Comparison of ENCODE assay signal across 8 cellular contexts in genomic region chr2:201451330-201452057, GRCh38. TPM values are rescaled to one million over a fixed set of nuclear protein-coding genes. Genes with fewer than 3 reads are reported as not detected.
DNase-seq lines count a peak whose midpoint lies in the region; ATAC-seq and TF ChIP-seq lines count a peak whose summit lies in the region.

Gene STRADB, plus strand, starts transcription at chr2:201451740. Its CDS starts 3,101 bp downstream, at chr2:201454841.
Gene TRAK2, minus strand, starts transcription at chr2:201451458. Its CDS starts 30,951 bp downstream, at chr2:201420507.

- no peaks in the 10 kb centered on the region for H3K9me2 ChIP-seq in PC-9 (ENCODE audit: insufficient read depth)

- POLR2A ChIA-PET in PC-9 (lab: Charles Lee; ENCODE audit: unreplicated experiment): interaction anchor here (0.5 to 0.7 kb wide), 8 partner anchors 13 to 1705 kb away, joined by 3 to 26 read pairs (median 9); partner anchors contain the start of gene SUMO1

- H3F3A ChIP-seq in PC-9 (ENCODE audit: insufficient read depth, low read depth): peaks cover 8% of the 10 kb centered on the region; the same call in 1 of the 2 replicates

- H3K9me3 ChIP-seq in PC-9 (ENCODE audit: insufficient read depth, low read depth): no peaks in the 10 kb centered on the region
- H3K9me3 ChIP-seq in mucosa of rectum (ENCODE audit: control insufficient read depth in 2 of 2, low read length in 2 of 2): no peaks in the 10 kb centered on the region

- peaks cover 37% of the 10 kb centered on the region for H3K79me2 ChIP-seq in PC-9 (ENCODE audit: low read depth)

- H2AFZ ChIP-seq in PC-9: peak within 1 kb of the TSS; percentile 100

- intact Hi-C loops in PC-9 (cut with micrococcal nuclease; ENCODE audit: unreplicated experiment): loop anchor here (5.0 to 10.0 kb wide), 3 partner anchors 49 to 214 kb away; partner anchors contain the start of gene TMEM237

- no peaks in the 10 kb centered on the region for H4K20me1 ChIP-seq in PC-9 (ENCODE audit: insufficient read depth)

- H3K4me3 ChIP-seq in Jurkat, Clone E6-1 (ENCODE audit: low read length): peak within 1 kb of the TSS; percentile 91
- H3K4me3 ChIP-seq in PC-9 (peak within 1 kb of the TSS; percentile 99), epithelial cell of proximal tubule (ENCODE audit: low read depth, low read length) (peak within 1 kb of the TSS; percentile 92), mucosa of rectum (ENCODE audit: low read length in 2 of 2) (peak within 1 kb of the TSS; percentile 98)

- H3K4me1 ChIP-seq in PC-9 (replicated peaks; ENCODE audit: insufficient read depth) (peaks cover 34% of the 10 kb centered on the region), mucosa of rectum (ENCODE audit: control insufficient read depth in 2 of 2, insufficient read depth in 2 of 2, low read length in 2 of 2) (peaks cover 22 to 41% of the 10 kb centered on the region in 2 donors)

- H3K36me3 ChIP-seq in PC-9 (ENCODE audit: low read depth) (0 out of 2 replicates have a peak, but pooled peaks cover 5% of the 10 kb centered on the region), mucosa of rectum (ENCODE audit: control insufficient read depth in 2 of 2, insufficient read depth in 2 of 2, low read length in 2 of 2) (peaks cover 0 to 6% of the 10 kb centered on the region in 2 donors)

- CTCF ChIA-PET in PC-9 (lab: Charles Lee): interaction anchor here (0.6 kb wide), 2 partner anchors 14 to 44 kb away, joined by 5 to 10 read pairs; no protein-coding TSS in a partner anchor

- H3K27me3 ChIP-seq in PC-9 (ENCODE audit: insufficient read depth, low read depth) (no peaks in the 10 kb centered on the region), mucosa of rectum (ENCODE audit: control insufficient read depth in 2 of 2, insufficient read depth in 2 of 2, low read length in 2 of 2) (no peaks in the 10 kb centered on the region)

- DNase-seq in DMS53 treated with DMSO at 0.1 percent for 48 hours (lab: John Stamatoyannopoulos, UW; ENCODE audit: unreplicated experiment): peak; percentile 86
- DNase-seq in Jurkat, Clone E6-1 (ENCODE audit: low read depth, low spot score): peak; percentile 94
- DNase-seq in PC-9: peak; percentile 86 to 95
- peak; percentile 94 for DNase-seq in activated T-cell treated with anti-CD3 and anti-CD28 coated beads, Interleukin-2, amount 50 U/mL, for 1 hour
- DNase-seq in epithelial cell of proximal tubule (ENCODE audit: low read depth): no peak
- DNase-seq in stimulated activated CD8-positive, alpha-beta memory T cell treated with anti-CD3 and anti-CD28 coated beads, Interleukin-4, amount 100 ng/mL, for 48 hours: peak; percentile 97

- no peak for TF ChIP-seq CTCF in PC-9 (conservative IDR thresholded peaks at IDR 0.05)
- TF ChIP-seq CTCF in epithelial cell of proximal tubule (conservative IDR thresholded peaks at IDR 0.05; ENCODE audit: low read depth, low read length): peak; percentile 14

- peak within 1 kb of the TSS; percentile 94 to 96 for H3K9ac ChIP-seq in mucosa of rectum (ENCODE audit: low read depth in 1 of 2, low read length in 2 of 2)

- peak within 1 kb of the TSS; percentile 89 for H3K4me2 ChIP-seq in PC-9

- ATAC-seq in GM21619 (IDR thresholded peaks at IDR 0.05; ENCODE audit: unreplicated experiment): peak; percentile 95

- no TSS peak for BruUV-seq in PC-9 (replicated peaks; lab: Mats Ljungman, UMichigan)

- H3K27ac ChIP-seq in PC-9: no peak within 1 kb of the TSS; the same call in 1 of the 2 replicates
- H3K27ac ChIP-seq in mucosa of rectum (ENCODE audit: low read depth in 2 of 2, low read length in 2 of 2): peak within 1 kb of the TSS; percentile 93

RNA-seq across cellular contexts. Expression of gene STRADB, which starts in this region (rescaled TPM):
- 23.0 TPM for polyA plus RNA-seq in Jurkat, Clone E6-1 (2012; ENCODE audit: insufficient read depth, insufficient read length)
- total RNA-seq in PC-9 (2021): 24.0 and 32.1 TPM in 2 replicates
- total RNA-seq in epithelial cell of proximal tubule: 27.8 and 31.0 TPM in 2 replicates

RNA-seq across cellular contexts. Expression of gene TRAK2, which starts in this region (rescaled TPM):
- 9.3 TPM for polyA plus RNA-seq in Jurkat, Clone E6-1 (2012; ENCODE audit: insufficient read depth, insufficient read length)
- total RNA-seq in PC-9 (2021): 18.8 and 33.2 TPM in 2 replicates
- 11.2 and 17.9 TPM in 2 replicates for total RNA-seq in epithelial cell of proximal tubule
